In genomic region chr6:25564953-25565352, GRCh38 we compare ENCODE assay signal across 15 cellular contexts.
"Had no signal": no experiment of that assay in that cellular context is flagged by ENCODE, and none has a peak within 500 bp of the region (broad histone marks: within the 10 kb centered on the region; RNA-seq: fewer than 3 reads in every experiment).

No MANE protein-coding gene starts in this region.

- H3K9me3 ChIP-seq: breast epithelium, lower lobe of right lung, suprapubic skin, transverse colon, vagina had no signal

- H3K27me3 ChIP-seq: breast epithelium, suprapubic skin, transverse colon, vagina had no signal

- H3K9me3 Mint-ChIP-seq: activated naive CD4-positive, alpha-beta T cell treated with anti-CD3 and anti-CD28 coated beads, Interleukin-2, amount 50 U/mL, for 24 hours; nephron; stimulated activated naive CD8-positive, alpha-beta T cell treated with anti-CD3 and anti-CD28 coated beads, Interleukin-15, amount 100 ng/mL, for 72 hours had no signal

- H3K4me1 ChIP-seq: breast epithelium, lower lobe of right lung, parathyroid adenoma, suprapubic skin, transverse colon, vagina had no signal

- DNase-seq: activated CD4-positive, alpha-beta T cell treated with anti-CD3 and anti-CD28 coated beads, Interleukin-2, amount 50 U/mL, for 4 hours; activated gamma-delta T cell; lower lobe of right lung; stimulated activated CD4-positive, alpha-beta T cell treated with anti-CD3 and anti-CD28 coated beads, Interleukin-4, amount 100 ng/mL, for 1 hour; stimulated activated naive CD8-positive, alpha-beta T cell treated with anti-CD3 and anti-CD28 coated beads, Interleukin-15, amount 100 ng/mL, for 72 hours; transverse colon had no signal

- H3K4me1 Mint-ChIP-seq: activated naive CD4-positive, alpha-beta T cell treated with anti-CD3 and anti-CD28 coated beads, Interleukin-2, amount 50 U/mL, for 24 hours; nephron; stimulated activated naive CD8-positive, alpha-beta T cell treated with anti-CD3 and anti-CD28 coated beads, Interleukin-15, amount 100 ng/mL, for 72 hours had no signal

- H3K27ac ChIP-seq: breast epithelium, coronary artery, lower lobe of right lung, parathyroid adenoma, suprapubic skin, transverse colon, vagina had no signal

- ATAC-seq: sciatic nerve; stimulated activated naive CD8-positive, alpha-beta T cell treated with anti-CD3 and anti-CD28 coated beads, Interleukin-15, amount 100 ng/mL, for 72 hours had no signal

- H3K27ac Mint-ChIP-seq: activated naive CD4-positive, alpha-beta T cell treated with anti-CD3 and anti-CD28 coated beads, Interleukin-2, amount 50 U/mL, for 24 hours; nephron had no signal

- H3K4me3 Mint-ChIP-seq: activated naive CD4-positive, alpha-beta T cell treated with anti-CD3 and anti-CD28 coated beads, Interleukin-2, amount 50 U/mL, for 24 hours; nephron; stimulated activated naive CD8-positive, alpha-beta T cell treated with anti-CD3 and anti-CD28 coated beads, Interleukin-15, amount 100 ng/mL, for 72 hours had no signal

- H3K36me3 ChIP-seq: suprapubic skin, transverse colon, vagina had no signal

- H3K27me3 Mint-ChIP-seq: activated naive CD4-positive, alpha-beta T cell treated with anti-CD3 and anti-CD28 coated beads, Interleukin-2, amount 50 U/mL, for 24 hours; stimulated activated naive CD8-positive, alpha-beta T cell treated with anti-CD3 and anti-CD28 coated beads, Interleukin-15, amount 100 ng/mL, for 72 hours had no signal

- H3K4me3 ChIP-seq: breast epithelium, coronary artery, lower lobe of right lung, smooth muscle cell, suprapubic skin, transverse colon, vagina had no signal
